Comparison of ENCODE assay signal across 1 cellular context in genomic region chr20:364905-365794, GRCh38.
A peak's percentile ranks its signal among the peaks of the same experiment; 100 is the strongest.
TF ChIP-seq lines count a peak whose summit lies in the region.

No MANE protein-coding gene starts in this region.

TF ChIP-seq in K562, 482 proteins besides CTCF, POLR2A, EP300 and RAD21 (continued from another document and continues in another):
- TF ChIP-seq, protein P1, sequence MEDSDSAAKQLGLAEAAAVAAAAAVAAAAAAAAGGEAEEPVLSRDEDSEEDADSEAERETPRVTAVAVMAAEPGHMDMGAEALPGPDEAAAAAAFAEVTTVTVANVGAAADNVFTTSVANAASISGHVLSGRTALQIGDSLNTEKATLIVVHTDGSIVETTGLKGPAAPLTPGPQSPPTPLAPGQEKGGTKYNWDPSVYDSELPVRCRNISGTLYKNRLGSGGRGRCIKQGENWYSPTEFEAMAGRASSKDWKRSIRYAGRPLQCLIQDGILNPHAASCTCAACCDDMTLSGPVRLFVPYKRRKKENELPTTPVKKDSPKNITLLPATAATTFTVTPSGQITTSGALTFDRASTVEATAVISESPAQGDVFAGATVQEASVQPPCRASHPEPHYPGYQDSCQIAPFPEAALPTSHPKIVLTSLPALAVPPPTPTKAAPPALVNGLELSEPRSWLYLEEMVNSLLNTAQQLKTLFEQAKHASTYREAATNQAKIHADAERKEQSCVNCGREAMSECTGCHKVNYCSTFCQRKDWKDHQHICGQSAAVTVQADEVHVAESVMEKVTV (CRISPR knock-in tag; IDR thresholded peaks at IDR 0.05): no peak
- TF ChIP-seq RBBP5 (IDR thresholded peaks at IDR 0.05; ENCODE audit: borderline replicate concordance, insufficient read depth, low read length, poor library complexity, severe bottlenecking) (no peak), PML (IDR thresholded peaks at IDR 0.05; ENCODE audit: low read length) (no peak), HDAC8 (tag; IDR thresholded peaks at IDR 0.05) (no peak), ZNF175 (CRISPR knock-in tag; IDR thresholded peaks at IDR 0.05; ENCODE audit: low read depth) (peak; percentile 64; the same call in 1 of the 2 replicates), ZNF696 (CRISPR knock-in tag; conservative IDR thresholded peaks at IDR 0.05) (no peak), FOXA3 (CRISPR knock-in tag; conservative IDR thresholded peaks at IDR 0.05 in 1 of 2, IDR thresholded peaks at IDR 0.05 in 1 of 2) (peak in 1 of 2 experiments; percentile 31; a peak in 1 of 4 replicates), ZNF282 (CRISPR knock-in tag; IDR thresholded peaks at IDR 0.05) (no peak), ELK3 (CRISPR knock-in tag; IDR thresholded peaks at IDR 0.05) (no peak), ZNF699 (CRISPR knock-in tag; IDR thresholded peaks at IDR 0.05; ENCODE audit: insufficient replicate concordance) (no peak), SMARCE1 (IDR thresholded peaks at IDR 0.05) (peak; percentile 81), ZNF830 (CRISPR knock-in tag; IDR thresholded peaks at IDR 0.05) (no peak), MGA (IDR thresholded peaks at IDR 0.05) (peak; percentile 36; the same call in 1 of the 2 replicates), ZNF766 (CRISPR knock-in tag; conservative IDR thresholded peaks at IDR 0.05) (peak; percentile 60), EP400 (IDR thresholded peaks at IDR 0.05) (peak; percentile 38), MAFF (IDR thresholded peaks at IDR 0.05; ENCODE audit: low read length) (peak; percentile 97), ZNF518B (CRISPR knock-in tag; IDR thresholded peaks at IDR 0.05) (no peak), SETDB1 (IDR thresholded peaks at IDR 0.05; ENCODE audit: low read length) (no peak), BCL6 (CRISPR knock-in tag; IDR thresholded peaks at IDR 0.05) (no peak), CTBP1 (IDR thresholded peaks at IDR 0.05; ENCODE audit: borderline replicate concordance) (peak; percentile 32; the same call in 1 of the 2 replicates), TFAP4 (CRISPR knock-in tag; IDR thresholded peaks at IDR 0.05; ENCODE audit: borderline replicate concordance) (peak; percentile 51; the same call in 1 of the 2 replicates), MCM5 (IDR thresholded peaks at IDR 0.05; ENCODE audit: low read depth) (no peak), FOXJ2 (tag; IDR thresholded peaks at IDR 0.05) (no peak), KDM2B (CRISPR knock-in tag; IDR thresholded peaks at IDR 0.05) (no peak), GABPB1 (CRISPR knock-in tag; IDR thresholded peaks at IDR 0.05) (0 out of 2 replicates have a peak, but pooled peaks have one; percentile 33), ELF2 (CRISPR knock-in tag; IDR thresholded peaks at IDR 0.05) (no peak), ZNF589 (CRISPR knock-in tag; IDR thresholded peaks at IDR 0.05; ENCODE audit: low read depth) (peak; percentile 72; the same call in 1 of the 2 replicates), ZNF644 (tag; IDR thresholded peaks at IDR 0.05; ENCODE audit: low read depth) (0 out of 2 replicates have a peak, but pooled peaks have one; percentile 39), RB1 (IDR thresholded peaks at IDR 0.05; ENCODE audit: low read depth) (0 out of 2 replicates have a peak, but pooled peaks have one; percentile 45), RBM25 (IDR thresholded peaks at IDR 0.05; ENCODE audit: low read depth, low read length, severe bottlenecking) (peak; percentile 84), HDAC1 (IDR thresholded peaks at IDR 0.05) (peak in 1 of 2 experiments; percentile 11; a peak in 1 of 4 replicates), GATAD2A (IDR thresholded peaks at IDR 0.05) (0 out of 2 replicates have a peak, but pooled peaks have one; percentile 60), ZNF197 (CRISPR knock-in tag; IDR thresholded peaks at IDR 0.05; ENCODE audit: low read depth) (no peak)
- TF ChIP-seq, protein P2, sequence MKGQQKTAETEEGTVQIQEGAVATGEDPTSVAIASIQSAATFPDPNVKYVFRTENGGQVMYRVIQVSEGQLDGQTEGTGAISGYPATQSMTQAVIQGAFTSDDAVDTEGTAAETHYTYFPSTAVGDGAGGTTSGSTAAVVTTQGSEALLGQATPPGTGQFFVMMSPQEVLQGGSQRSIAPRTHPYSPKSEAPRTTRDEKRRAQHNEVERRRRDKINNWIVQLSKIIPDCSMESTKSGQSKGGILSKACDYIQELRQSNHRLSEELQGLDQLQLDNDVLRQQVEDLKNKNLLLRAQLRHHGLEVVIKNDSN (CRISPR knock-in tag; IDR thresholded peaks at IDR 0.05): 0 out of 2 replicates have a peak, but pooled peaks have one; percentile 7
- TF ChIP-seq, protein P3, sequence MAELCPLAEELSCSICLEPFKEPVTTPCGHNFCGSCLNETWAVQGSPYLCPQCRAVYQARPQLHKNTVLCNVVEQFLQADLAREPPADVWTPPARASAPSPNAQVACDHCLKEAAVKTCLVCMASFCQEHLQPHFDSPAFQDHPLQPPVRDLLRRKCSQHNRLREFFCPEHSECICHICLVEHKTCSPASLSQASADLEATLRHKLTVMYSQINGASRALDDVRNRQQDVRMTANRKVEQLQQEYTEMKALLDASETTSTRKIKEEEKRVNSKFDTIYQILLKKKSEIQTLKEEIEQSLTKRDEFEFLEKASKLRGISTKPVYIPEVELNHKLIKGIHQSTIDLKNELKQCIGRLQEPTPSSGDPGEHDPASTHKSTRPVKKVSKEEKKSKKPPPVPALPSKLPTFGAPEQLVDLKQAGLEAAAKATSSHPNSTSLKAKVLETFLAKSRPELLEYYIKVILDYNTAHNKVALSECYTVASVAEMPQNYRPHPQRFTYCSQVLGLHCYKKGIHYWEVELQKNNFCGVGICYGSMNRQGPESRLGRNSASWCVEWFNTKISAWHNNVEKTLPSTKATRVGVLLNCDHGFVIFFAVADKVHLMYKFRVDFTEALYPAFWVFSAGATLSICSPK (IDR thresholded peaks at IDR 0.05; ENCODE audit: borderline replicate concordance): no peak
- TF ChIP-seq, protein P4, sequence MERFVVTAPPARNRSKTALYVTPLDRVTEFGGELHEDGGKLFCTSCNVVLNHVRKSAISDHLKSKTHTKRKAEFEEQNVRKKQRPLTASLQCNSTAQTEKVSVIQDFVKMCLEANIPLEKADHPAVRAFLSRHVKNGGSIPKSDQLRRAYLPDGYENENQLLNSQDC (CRISPR knock-in tag; IDR thresholded peaks at IDR 0.05): no peak
- TF ChIP-seq, protein P5, sequence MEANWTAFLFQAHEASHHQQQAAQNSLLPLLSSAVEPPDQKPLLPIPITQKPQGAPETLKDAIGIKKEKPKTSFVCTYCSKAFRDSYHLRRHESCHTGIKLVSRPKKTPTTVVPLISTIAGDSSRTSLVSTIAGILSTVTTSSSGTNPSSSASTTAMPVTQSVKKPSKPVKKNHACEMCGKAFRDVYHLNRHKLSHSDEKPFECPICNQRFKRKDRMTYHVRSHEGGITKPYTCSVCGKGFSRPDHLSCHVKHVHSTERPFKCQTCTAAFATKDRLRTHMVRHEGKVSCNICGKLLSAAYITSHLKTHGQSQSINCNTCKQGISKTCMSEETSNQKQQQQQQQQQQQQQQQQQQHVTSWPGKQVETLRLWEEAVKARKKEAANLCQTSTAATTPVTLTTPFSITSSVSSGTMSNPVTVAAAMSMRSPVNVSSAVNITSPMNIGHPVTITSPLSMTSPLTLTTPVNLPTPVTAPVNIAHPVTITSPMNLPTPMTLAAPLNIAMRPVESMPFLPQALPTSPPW (CRISPR knock-in tag; IDR thresholded peaks at IDR 0.05): peak; percentile 11; the same call in 1 of the 2 replicates
